19 cellular contexts compared by ENCODE assay signal in genomic region chr1:203049077-203049476, GRCh38. TPM values are rescaled to one million over a fixed set of nuclear protein-coding genes. Genes with fewer than 3 reads are reported as not detected.
DNase-seq lines count a peak whose midpoint lies in the region; ATAC-seq, FAIRE-seq and TF ChIP-seq lines count a peak whose summit lies in the region.
"Had no signal": no experiment of that assay in that cellular context is flagged by ENCODE, and none has a peak within 500 bp of the region (broad histone marks: within the 10 kb centered on the region; RNA-seq: fewer than 3 reads in every experiment).

No MANE protein-coding gene starts in this region.

- peak overlapping the region; percentile 34 for H3K9ac ChIP-seq in NT2/D1 (ENCODE audit: insufficient read length, low read depth)
- H3K9ac ChIP-seq in H1 (replicated peaks in 1 of 4; ENCODE audit: extremely low read depth in 1 of 4, low read depth in 3 of 4, low read length in 3 of 4), result no peak overlapping the region; a peak in 1 of 7 replicates
- H3K9ac ChIP-seq in neuronal stem cell (ENCODE audit: low read depth, low read length, poor library complexity), result no peak overlapping the region

- H2AK5ac ChIP-seq in H1 (ENCODE audit: low read depth, low read length) (no peak overlapping the region), neuronal stem cell (ENCODE audit: low read depth, low read length) (peak overlapping the region; percentile 24)

- H2BK15ac ChIP-seq in H1 (ENCODE audit: low read length), result no peak overlapping the region
- H2BK15ac ChIP-seq in neuronal stem cell (ENCODE audit: low read length), result no peak overlapping the region

- no peaks in the 10 kb centered on the region for H4K20me1 ChIP-seq in H1 (replicated peaks in 1 of 2; ENCODE audit: control insufficient read depth in 1 of 2, insufficient read depth in 2 of 2, low read length in 2 of 2)

- 62% methylated on average over 4 of the region's 4 CpGs; no CpG with 5 or more reads in 1 of the 2 experiments for WGBS in H1 (ENCODE audit: extremely low coverage in 1 of 2, insufficient coverage in 1 of 2, insufficient read length in 1 of 2, insufficient replicate concordance in 2 of 2, low coverage in 1 of 2, low lambda C conversion rate in 2 of 2, missing lambda C conversion rate in 1 of 2), 2 experiments
- WGBS in neuronal stem cell (ENCODE audit: extremely low coverage in 2 of 2, insufficient read length in 2 of 2, insufficient replicate concordance in 1 of 2), 2 donors, result no CpG with 5 or more reads among the region's 4 CpGs

- TF ChIP-seq CTCF in H1 (IDR thresholded peaks at IDR 0.05; ENCODE audit: control extremely low read depth in 1 of 3, insufficient read depth in 1 of 3, low read depth in 1 of 3, low read length in 3 of 3), result no peak

- peaks cover 19% of the 10 kb centered on the region for H3K4me1 ChIP-seq in NT2/D1 (ENCODE audit: insufficient read depth, insufficient read length)
- peaks cover 7 to 26% (median 12%) of the 10 kb centered on the region in 4 experiments for H3K4me1 ChIP-seq in H1 (replicated peaks in 1 of 4; ENCODE audit: control insufficient read depth in 3 of 4, insufficient read depth in 4 of 4, low read length in 3 of 4)
- peaks cover 0 to 4% of the 10 kb centered on the region in 2 donors for H3K4me1 ChIP-seq in neuronal stem cell (ENCODE audit: control insufficient read depth in 2 of 2, insufficient read depth in 1 of 2, low read depth in 1 of 2, low read length in 2 of 2)
- no peaks in the 10 kb centered on the region for H3K4me1 ChIP-seq in CD4-positive, alpha-beta memory T cell (ENCODE audit: insufficient read depth, low read length)

- no peak for FAIRE-seq in H1 (lab: Jason Lieb, UNC)
- FAIRE-seq: D721Med, GM12891, GM18507 had no signal

- H3K4me1 Mint-ChIP-seq in CD4-positive, alpha-beta memory T cell, result no peaks in the 10 kb centered on the region
- no peaks in the 10 kb centered on the region for H3K4me1 Mint-ChIP-seq in activated CD8-positive, alpha-beta T cell treated with anti-CD3 and anti-CD28 coated beads, Interleukin-2, amount 10 ng/mL, durations not matched to agents 7 days and 5 days (ENCODE audit: low read depth)
- H3K4me1 Mint-ChIP-seq: CD8-positive, alpha-beta memory T cell had no signal

- no peaks in the 10 kb centered on the region for H3K79me2 ChIP-seq in H1 (ENCODE audit: control insufficient read depth in 1 of 2, insufficient read depth in 2 of 2, low read length in 2 of 2)

- H3K18ac ChIP-seq in H1 (ENCODE audit: extremely low read depth, low read length) (0 out of 2 replicates have a peak overlapping the region, but pooled peaks have one; percentile 0), neuronal stem cell (ENCODE audit: low read length) (peak overlapping the region; percentile 11)

- peak overlapping the region; percentile 5 for H3K56ac ChIP-seq in H1 (replicated peaks; ENCODE audit: insufficient read length, low read depth, low read length)

- POLR2A ChIA-PET in H1 (lab: Charles Lee; ENCODE audit: partially characterized antibody), result interaction anchor here (0.8 to 1.4 kb wide), 5 partner anchors 8 to 42 kb away, joined by 3 to 6 read pairs (median 3); partner anchors contain the start of gene TMEM183A
- POLR2A ChIA-PET in CD4-positive, alpha-beta memory T cell (lab: Charles Lee; ENCODE audit: partially characterized antibody), result interaction anchor here (0.6 kb wide), 1 partner anchor 10 kb away, joined by 3 read pairs; no protein-coding TSS in a partner anchor
- POLR2A ChIA-PET in activated CD8-positive, alpha-beta T cell treated with anti-CD3 and anti-CD28 coated beads, Interleukin-2, amount 10 ng/mL, durations not matched to agents 7 days and 5 days (lab: Charles Lee), result no interaction called here

- H3K4me3 Mint-ChIP-seq in CD4-positive, alpha-beta memory T cell, result no peak overlapping the region
- H3K4me3 Mint-ChIP-seq in activated CD8-positive, alpha-beta T cell treated with anti-CD3 and anti-CD28 coated beads, Interleukin-2, amount 10 ng/mL, durations not matched to agents 7 days and 5 days, result no peak overlapping the region
- H3K4me3 Mint-ChIP-seq: CD8-positive, alpha-beta memory T cell had no signal

- H4K5ac ChIP-seq in H1 (ENCODE audit: insufficient read length, low read depth, low read length), result no peak overlapping the region

- no peak overlapping the region for H3K4ac ChIP-seq in H1 (replicated peaks; ENCODE audit: insufficient read length, low read depth, low read length)
- H3K4ac ChIP-seq in neuronal stem cell (ENCODE audit: low read length), result no peak overlapping the region

- H3K14ac ChIP-seq in H1 (ENCODE audit: insufficient read length) (no peak overlapping the region), neuronal stem cell (ENCODE audit: low read length) (no peak overlapping the region)

- peak; percentile 79 for DNase-seq in H7
- no peak for DNase-seq in NT2/D1 (ENCODE audit: low read depth, low spot score)
- no peak for DNase-seq in H1 (ENCODE audit: low read depth in 1 of 2, low spot score in 2 of 2)
- DNase-seq in neuronal stem cell (ENCODE audit: low spot score), result no peak
- no peak for DNase-seq in NCI-H1092 treated with DMSO at 0.1 percent for 48 hours (lab: John Stamatoyannopoulos, UW)
- DNase-seq in CD4-positive, alpha-beta memory T cell, result no peak
- DNase-seq in activated CD8-positive, alpha-beta T cell treated with anti-CD3 and anti-CD28 coated beads, Interleukin-2, amount 10 ng/mL, durations not matched to agents 7 days and 5 days, result no peak
- DNase-seq: CD8-positive, alpha-beta memory T cell; GF-D8; HCEC 1CT had no signal

- H3K9me3 Mint-ChIP-seq in CD4-positive, alpha-beta memory T cell, result peaks cover 0 to 2% (median 0%) of the 10 kb centered on the region in 8 donors
- H3K9me3 Mint-ChIP-seq in activated CD8-positive, alpha-beta T cell treated with anti-CD3 and anti-CD28 coated beads, Interleukin-2, amount 10 ng/mL, durations not matched to agents 7 days and 5 days (ENCODE audit: insufficient read depth), result no peaks in the 10 kb centered on the region
- H3K9me3 Mint-ChIP-seq: CD8-positive, alpha-beta memory T cell had no signal

- H2AFZ ChIP-seq in H1 (ENCODE audit: low read length) (no peak overlapping the region), neuronal stem cell (ENCODE audit: low read length) (no peak overlapping the region)

- H2BK12ac ChIP-seq in H1 (ENCODE audit: low read depth, low read length), result peak overlapping the region; percentile 71; the same call in 1 of the 2 replicates
- H2BK12ac ChIP-seq in neuronal stem cell (ENCODE audit: low read length), result no peak overlapping the region

- H3K27me3 Mint-ChIP-seq in CD4-positive, alpha-beta memory T cell, result peaks cover 4 to 26% of the 10 kb centered on the region in 2 donors
- H3K27me3 Mint-ChIP-seq in activated CD8-positive, alpha-beta T cell treated with anti-CD3 and anti-CD28 coated beads, Interleukin-2, amount 10 ng/mL, durations not matched to agents 7 days and 5 days (ENCODE audit: low read depth), result no peaks in the 10 kb centered on the region

- H3K27ac ChIP-seq in H1 (ENCODE audit: low read depth, low read length) (no peak overlapping the region), neuronal stem cell (replicated peaks; ENCODE audit: low read length) (no peak overlapping the region)
- H3K27ac ChIP-seq in CD4-positive, alpha-beta memory T cell (ENCODE audit: low read depth, low read length), result no peak overlapping the region

- no peak for ATAC-seq in activated CD8-positive, alpha-beta T cell treated with anti-CD3 and anti-CD28 coated beads, Interleukin-2, amount 10 ng/mL, durations not matched to agents 7 days and 5 days

- CTCF ChIA-PET in H1 (lab: Charles Lee; ENCODE audit: partially characterized antibody), result interaction anchor here (0.6 to 49.7 kb wide), 15 partner anchors 7 to 272 kb away, joined by 3 to 1089 read pairs (median 5); partner anchors contain the start of genes ADORA1, MYBPH, MYOG and PPFIA4
- CTCF ChIA-PET in CD4-positive, alpha-beta memory T cell (lab: Charles Lee; ENCODE audit: partially characterized antibody), result interaction anchor here (1.6 kb wide), 1 partner anchor 9 kb away, joined by 7 read pairs; no protein-coding TSS in a partner anchor
- CTCF ChIA-PET in activated CD8-positive, alpha-beta T cell treated with anti-CD3 and anti-CD28 coated beads, Interleukin-2, amount 10 ng/mL, durations not matched to agents 7 days and 5 days (lab: Charles Lee), result interaction anchor here (1.0 kb wide), 1 partner anchor 10 kb away, joined by 3 read pairs; no protein-coding TSS in a partner anchor

- no peaks in the 10 kb centered on the region; the same call in 1 of the 2 replicates for H3K27me3 ChIP-seq in H7 (ENCODE audit: control insufficient read depth, insufficient read depth, low read length)
- H3K27me3 ChIP-seq in NT2/D1 (ENCODE audit: insufficient read depth, insufficient read length), result no peaks in the 10 kb centered on the region
- no peaks in the 10 kb centered on the region for H3K27me3 ChIP-seq in H1 (replicated peaks in 1 of 4; ENCODE audit: control insufficient read depth in 3 of 4, extremely low read depth in 1 of 4, insufficient read depth in 3 of 4, low read length in 3 of 4)
- peaks cover 0 to 67% (median 0%) of the 10 kb centered on the region in 3 experiments for H3K27me3 ChIP-seq in neuronal stem cell (ENCODE audit: control insufficient read depth in 3 of 3, insufficient read depth in 3 of 3, low read depth in 1 of 3, low read length in 3 of 3)
- H3K27me3 ChIP-seq in CD4-positive, alpha-beta memory T cell (ENCODE audit: insufficient read depth, low read length), result no peaks in the 10 kb centered on the region

- H2BK120ac ChIP-seq in H1 (replicated peaks; ENCODE audit: low read depth, low read length) (no peak overlapping the region), neuronal stem cell (ENCODE audit: low read depth, low read length) (no peak overlapping the region)

- H3K9me3 ChIP-seq in NT2/D1 (ENCODE audit: insufficient read depth, low read length) (no peaks in the 10 kb centered on the region), H1 (ENCODE audit: insufficient read depth in 2 of 2, low read depth in 1 of 2, low read length in 1 of 2) (no peaks in the 10 kb centered on the region), neuronal stem cell (replicated peaks in 1 of 2; ENCODE audit: control insufficient read depth in 2 of 2, insufficient read depth in 1 of 2, low read depth in 1 of 2, low read length in 2 of 2) (no peaks in the 10 kb centered on the region)
- H3K9me3 ChIP-seq in CD4-positive, alpha-beta memory T cell (ENCODE audit: control insufficient read depth in 1 of 2, low read length in 2 of 2), result no peaks in the 10 kb centered on the region

- no peak for TF ChIP-seq EP300 in H1 (IDR thresholded peaks at IDR 0.05; ENCODE audit: borderline replicate concordance in 1 of 2, low read depth in 2 of 2, low read length in 2 of 2)

- H2BK5ac ChIP-seq in H1 (ENCODE audit: low read depth, low read length) (no peak overlapping the region), neuronal stem cell (ENCODE audit: low read length) (no peak overlapping the region)

- H3K4me3 ChIP-seq in H7 (ENCODE audit: insufficient read depth, low read depth, low read length) (no peak overlapping the region), NT2/D1 (ENCODE audit: insufficient read length, low read depth) (no peak overlapping the region), H1 (ENCODE audit: extremely low read depth in 1 of 4, insufficient read depth in 2 of 4, low read depth in 3 of 4, low read length in 4 of 4) (no peak overlapping the region), neuronal stem cell (ENCODE audit: low read length in 2 of 2) (no peak overlapping the region)
- no peak overlapping the region for H3K4me3 ChIP-seq in CD4-positive, alpha-beta memory T cell (ENCODE audit: low read length in 2 of 2)

- TF ChIP-seq RAD21 in H1 (IDR thresholded peaks at IDR 0.05 in 1 of 2, conservative IDR thresholded peaks at IDR 0.05 in 1 of 2; ENCODE audit: low read depth in 2 of 2, low read length in 2 of 2), result no peak

- no peaks in the 10 kb centered on the region for H3K23me2 ChIP-seq in H1 (ENCODE audit: low read depth, low read length)

- no peaks in the 10 kb centered on the region for H3K36me3 ChIP-seq in H7 (replicated peaks; ENCODE audit: control insufficient read depth, insufficient read depth, low read length)
- peaks cover 10% of the 10 kb centered on the region for H3K36me3 ChIP-seq in NT2/D1 (ENCODE audit: insufficient read depth, insufficient read length, low read length)
- no peaks in the 10 kb centered on the region; a peak in 2 of 8 replicates for H3K36me3 ChIP-seq in H1 (ENCODE audit: control insufficient read depth in 2 of 4, insufficient read depth in 4 of 4, low read length in 3 of 4)
- H3K36me3 ChIP-seq in neuronal stem cell (replicated peaks in 1 of 2; ENCODE audit: control insufficient read depth in 2 of 2, insufficient read depth in 2 of 2, low read length in 2 of 2), result no peaks in the 10 kb centered on the region
- no peaks in the 10 kb centered on the region for H3K36me3 ChIP-seq in CD4-positive, alpha-beta memory T cell (ENCODE audit: insufficient read depth, low read length)

- H4K8ac ChIP-seq in H1 (ENCODE audit: extremely low read depth, insufficient read depth, low read length), result 0 out of 2 replicates have a peak overlapping the region, but pooled peaks have one; percentile 0
- no peak overlapping the region for H4K8ac ChIP-seq in neuronal stem cell (ENCODE audit: low read depth, low read length)

- H3K4me2 ChIP-seq in H1 (ENCODE audit: insufficient read depth in 1 of 2, low read depth in 2 of 2, low read length in 2 of 2) (no peak overlapping the region; a peak in 1 of 4 replicates), neuronal stem cell (ENCODE audit: insufficient read depth, low read length, poor library complexity, severe bottlenecking) (no peak overlapping the region)

- H4K91ac ChIP-seq in H1 (replicated peaks; ENCODE audit: insufficient read length, low read length), result peak overlapping the region; percentile 86
- no peak overlapping the region for H4K91ac ChIP-seq in neuronal stem cell (ENCODE audit: low read depth, low read length, poor library complexity)

- intact Hi-C loops in CD4-positive, alpha-beta memory T cell (cut with micrococcal nuclease), result no loop called here

- H3K36me3 Mint-ChIP-seq in CD4-positive, alpha-beta memory T cell, result no peaks in the 10 kb centered on the region
- peaks cover 3% of the 10 kb centered on the region for H3K36me3 Mint-ChIP-seq in activated CD8-positive, alpha-beta T cell treated with anti-CD3 and anti-CD28 coated beads, Interleukin-2, amount 10 ng/mL, durations not matched to agents 7 days and 5 days (ENCODE audit: low read depth)
- H3K36me3 Mint-ChIP-seq: CD8-positive, alpha-beta memory T cell had no signal

- H3K23ac ChIP-seq in H1 (ENCODE audit: insufficient read length) (no peak overlapping the region), neuronal stem cell (ENCODE audit: low read depth, low read length, poor library complexity) (no peak overlapping the region)

- H3K27ac Mint-ChIP-seq in CD4-positive, alpha-beta memory T cell, result no peak overlapping the region
- H3K27ac Mint-ChIP-seq in activated CD8-positive, alpha-beta T cell treated with anti-CD3 and anti-CD28 coated beads, Interleukin-2, amount 10 ng/mL, durations not matched to agents 7 days and 5 days, result no peak overlapping the region
- H3K27ac Mint-ChIP-seq: CD8-positive, alpha-beta memory T cell had no signal

- TF ChIP-seq POLR2A in H1 (IDR thresholded peaks at IDR 0.05; ENCODE audit: control extremely low read depth in 1 of 2, low read depth in 2 of 2, low read length in 2 of 2), result no peak

- no peaks in the 10 kb centered on the region for H3K79me1 ChIP-seq in H1 (ENCODE audit: low read depth, low read length)
- H3K79me1 ChIP-seq in neuronal stem cell (ENCODE audit: low read depth, low read length), result no peaks in the 10 kb centered on the region

- no peak overlapping the region for H2BK20ac ChIP-seq in H1 (ENCODE audit: low read length)

RNA-seq across cellular contexts. Expression of gene PPFIA4, which starts 22.8 kb away (rescaled TPM):
- 3.1 and 7.4 TPM in 2 replicates for total RNA-seq in H7 (2014; rRNA removed; shearing (Covaris generic))
- 7.0 and 9.9 TPM in 2 replicates for total RNA-seq in H1 (2021; fragmentation: NEBNext Ultra II Directional; extraction: Animal tissue kit (Norgen Biotek cat#: 25700))
- 9.0 and 12.5 TPM in 2 replicates for polyA plus RNA-seq in H1 (2011; rRNA removed)
- 22.1 TPM for polyA plus RNA-seq in H1 (2011; cell fraction: cytosol; rRNA removed)
- polyA plus RNA-seq in H1 (2011; cell fraction: nucleus; rRNA removed), result 186 TPM
- polyA plus RNA-seq in H1 (2012, experiment 1 of 2), result 10.0 to 15.4 TPM (median 12.6 TPM) in 4 replicates
- polyA plus RNA-seq in H1 (2012, experiment 2 of 2), result 1.9 TPM
- 5.7 TPM for polyA plus RNA-seq in H1 (2013, experiment 1 of 2)
- polyA plus RNA-seq in H1 (2013, experiment 2 of 2), result 3.7 TPM
- polyA minus RNA-seq in H1 (2011; rRNA and poly(A)+ RNA removed), result 9.0 and 14.0 TPM in 2 replicates
- 11.4 TPM for polyA minus RNA-seq in H1 (2011; cell fraction: cytosol; rRNA and poly(A)+ RNA removed)
- 37.6 TPM for polyA minus RNA-seq in H1 (2011; cell fraction: nucleus; rRNA and poly(A)+ RNA removed)
- polyA plus RNA-seq in neuronal stem cell (2013, experiment 1 of 2), result 2.6 TPM
- polyA plus RNA-seq in neuronal stem cell (2013, experiment 2 of 2), result 2.8 TPM
- 1 to 10 TPM; 1.4 to 1.5 TPM for total RNA-seq in CD4-positive, alpha-beta memory T cell
- not detected for polyA plus RNA-seq in CD4-positive, alpha-beta memory T cell
- 10 to 100 TPM; 31.9 to 32.0 TPM for total RNA-seq in activated CD8-positive, alpha-beta T cell treated with anti-CD3 and anti-CD28 coated beads, Interleukin-2, amount 10 ng/mL, durations not matched to agents 7 days and 5 days
- polyA plus RNA-seq: CD8-positive, alpha-beta memory T cell had no signal

RNA-seq across cellular contexts. Expression of gene MYOG, which starts 36.7 kb away (rescaled TPM):
- total RNA-seq in H7 (2014; rRNA removed; shearing (Covaris generic)), result not detected in 2 replicates
- not detected in 2 replicates for total RNA-seq in H1 (2021; fragmentation: NEBNext Ultra II Directional; extraction: Animal tissue kit (Norgen Biotek cat#: 25700))
- not detected in 2 replicates for polyA plus RNA-seq in H1 (2011; rRNA removed)
- not detected for polyA plus RNA-seq in H1 (2011; cell fraction: cytosol; rRNA removed)
- polyA plus RNA-seq in H1 (2011; cell fraction: nucleus; rRNA removed), result not detected
- not detected in 4 replicates for polyA plus RNA-seq in H1 (2012, experiment 1 of 2)
- not detected for polyA plus RNA-seq in H1 (2012, experiment 2 of 2)
- not detected for polyA plus RNA-seq in H1 (2013, experiment 1 of 2)
- polyA plus RNA-seq in H1 (2013, experiment 2 of 2), result not detected
- not detected in 2 replicates for polyA minus RNA-seq in H1 (2011; rRNA and poly(A)+ RNA removed)
- polyA minus RNA-seq in H1 (2011; cell fraction: cytosol; rRNA and poly(A)+ RNA removed), result not detected
- polyA minus RNA-seq in H1 (2011; cell fraction: nucleus; rRNA and poly(A)+ RNA removed), result not detected
- polyA plus RNA-seq in neuronal stem cell (2013, experiment 1 of 2), result 0.04 TPM
- polyA plus RNA-seq in neuronal stem cell (2013, experiment 2 of 2), result 0.06 TPM
- not detected for total RNA-seq in CD4-positive, alpha-beta memory T cell
- polyA plus RNA-seq in CD4-positive, alpha-beta memory T cell, result not detected
- not detected for total RNA-seq in activated CD8-positive, alpha-beta T cell treated with anti-CD3 and anti-CD28 coated beads, Interleukin-2, amount 10 ng/mL, durations not matched to agents 7 days and 5 days
- total RNA-seq: A172; A673; CD8-positive, alpha-beta memory T cell; Daoy; G401; H4 had no signal
- polyA plus RNA-seq: BJ; CD8-positive, alpha-beta memory T cell had no signal

RNA-seq across cellular contexts. Expression of gene TMEM183A, which starts 41.9 kb away (rescaled TPM):
- 164 and 193 TPM in 2 replicates for total RNA-seq in H7 (2014; rRNA removed; shearing (Covaris generic))
- total RNA-seq in H1 (2021; fragmentation: NEBNext Ultra II Directional; extraction: Animal tissue kit (Norgen Biotek cat#: 25700)), result 107 TPM in 2 replicates
- polyA plus RNA-seq in H1 (2011; rRNA removed), result 160 and 173 TPM in 2 replicates
- polyA plus RNA-seq in H1 (2011; cell fraction: cytosol; rRNA removed), result 145 TPM
- polyA plus RNA-seq in H1 (2011; cell fraction: nucleus; rRNA removed), result 139 TPM
- 74.7 to 91.0 TPM (median 88.0 TPM) in 4 replicates for polyA plus RNA-seq in H1 (2012, experiment 1 of 2)
- 75.9 TPM for polyA plus RNA-seq in H1 (2012, experiment 2 of 2)
- 66.1 TPM for polyA plus RNA-seq in H1 (2013, experiment 1 of 2)
- polyA plus RNA-seq in H1 (2013, experiment 2 of 2), result 65.5 TPM
- 169 and 202 TPM in 2 replicates for polyA minus RNA-seq in H1 (2011; rRNA and poly(A)+ RNA removed)
- polyA minus RNA-seq in H1 (2011; cell fraction: cytosol; rRNA and poly(A)+ RNA removed), result 46.2 TPM
- 65.6 TPM for polyA minus RNA-seq in H1 (2011; cell fraction: nucleus; rRNA and poly(A)+ RNA removed)
- 63.8 TPM for polyA plus RNA-seq in neuronal stem cell (2013, experiment 1 of 2)
- polyA plus RNA-seq in neuronal stem cell (2013, experiment 2 of 2), result 62.6 TPM
- 10 to 100 TPM; 69.3 to 70.3 TPM for total RNA-seq in CD4-positive, alpha-beta memory T cell
- polyA plus RNA-seq in CD4-positive, alpha-beta memory T cell, result 10 to 100 TPM; 53.9 to 71.2 TPM
- total RNA-seq in activated CD8-positive, alpha-beta T cell treated with anti-CD3 and anti-CD28 coated beads, Interleukin-2, amount 10 ng/mL, durations not matched to agents 7 days and 5 days, result 10 to 100 TPM; 78.3 to 81.3 TPM
